9 cellular contexts compared by ENCODE assay signal in genomic region chr6:49551866-49552129, GRCh38. TPM values are rescaled to one million over a fixed set of nuclear protein-coding genes. Genes with fewer than 3 reads are reported as not detected.
DNase-seq lines count a peak whose midpoint lies in the region; ATAC-seq, FAIRE-seq and TF ChIP-seq lines count a peak whose summit lies in the region.
"Had no signal": no experiment of that assay in that cellular context is flagged by ENCODE, and none has a peak within 500 bp of the region (broad histone marks: within the 10 kb centered on the region; RNA-seq: fewer than 3 reads in every experiment).

No MANE protein-coding gene starts in this region.

- intact Hi-C loops in activated T-helper 1 cell treated with anti-CD3 and anti-CD28 coated beads, Interleukin-12 subunit alpha, Interleukin-12 subunit beta, Interleukin-2, Interleukin-4 antibody, amounts not matched to agents 30 ng/mL and 10 ng/mL and 1 ng/mL, durations not matched to agents 14 hours and 24 hours and 36 hours (cut with micrococcal nuclease) = loop anchor here (1.0 kb wide), 2 partner anchors 56 to 88 kb away; partner anchors contain the start of genes CENPQ and MMUT

- DNase-seq in activated T-helper 1 cell treated with anti-CD3 and anti-CD28 coated beads, Interleukin-12 subunit alpha, Interleukin-12 subunit beta, Interleukin-2, Interleukin-4 antibody, amounts not matched to agents 30 ng/mL and 10 ng/mL and 1 ng/mL, durations not matched to agents 14 hours and 24 hours and 36 hours (ENCODE audit: low spot score) = no peak
- DNase-seq in ACHN (no peak), D721Med (ENCODE audit: insufficient read length, low spot score) (no peak), NCI-H128 (lab: John Stamatoyannopoulos, UW; ENCODE audit: unreplicated experiment) (no peak), AG20443 (ENCODE audit: low spot score) (no peak)

- H3K4me3 ChIP-seq in mesodermal cell (ENCODE audit: extremely low read depth, insufficient read depth, low read length, poor library complexity, severe bottlenecking) = peak overlapping the region; percentile 36

- no peaks in the 10 kb centered on the region for H3K36me3 ChIP-seq in mesodermal cell (ENCODE audit: control insufficient read depth, insufficient read depth, low read length)

- H3K27ac ChIP-seq in mesodermal cell (ENCODE audit: low read depth, low read length, severe bottlenecking) = no peak overlapping the region

- ATAC-seq in GM19035 (IDR thresholded peaks at IDR 0.05; ENCODE audit: unreplicated experiment) (peak; percentile 42), HG02623 (IDR thresholded peaks at IDR 0.05; ENCODE audit: unreplicated experiment) (peak; percentile 40)

- H3K4me3 Mint-ChIP-seq in activated T-helper 1 cell treated with anti-CD3 and anti-CD28 coated beads, Interleukin-12 subunit alpha, Interleukin-12 subunit beta, Interleukin-2, Interleukin-4 antibody, amounts not matched to agents 30 ng/mL and 10 ng/mL and 1 ng/mL, durations not matched to agents 14 hours and 24 hours and 36 hours = peak overlapping the region; percentile 83

- no peaks in the 10 kb centered on the region for H3K9me3 Mint-ChIP-seq in activated T-helper 1 cell treated with anti-CD3 and anti-CD28 coated beads, Interleukin-12 subunit alpha, Interleukin-12 subunit beta, Interleukin-2, Interleukin-4 antibody, amounts not matched to agents 30 ng/mL and 10 ng/mL and 1 ng/mL, durations not matched to agents 14 hours and 24 hours and 36 hours

- TF ChIP-seq CTCF in D721Med (IDR thresholded peaks at IDR 0.05; ENCODE audit: insufficient read depth, missing control alignments) = no peak

- H3K27ac Mint-ChIP-seq in activated T-helper 1 cell treated with anti-CD3 and anti-CD28 coated beads, Interleukin-12 subunit alpha, Interleukin-12 subunit beta, Interleukin-2, Interleukin-4 antibody, amounts not matched to agents 30 ng/mL and 10 ng/mL and 1 ng/mL, durations not matched to agents 14 hours and 24 hours and 36 hours = no peak overlapping the region

- no peak for FAIRE-seq in D721Med (lab: Jason Lieb, UNC)

- H3K27me3 Mint-ChIP-seq in activated T-helper 1 cell treated with anti-CD3 and anti-CD28 coated beads, Interleukin-12 subunit alpha, Interleukin-12 subunit beta, Interleukin-2, Interleukin-4 antibody, amounts not matched to agents 30 ng/mL and 10 ng/mL and 1 ng/mL, durations not matched to agents 14 hours and 24 hours and 36 hours (ENCODE audit: insufficient read depth) = peaks cover 35% of the 10 kb centered on the region

- H3K9me3 ChIP-seq in mesodermal cell (ENCODE audit: control insufficient read depth, low read length) = no peaks in the 10 kb centered on the region

- no peaks in the 10 kb centered on the region for H3K36me3 Mint-ChIP-seq in activated T-helper 1 cell treated with anti-CD3 and anti-CD28 coated beads, Interleukin-12 subunit alpha, Interleukin-12 subunit beta, Interleukin-2, Interleukin-4 antibody, amounts not matched to agents 30 ng/mL and 10 ng/mL and 1 ng/mL, durations not matched to agents 14 hours and 24 hours and 36 hours (ENCODE audit: low read depth)

- in situ Hi-C loops in ACHN (cut with HindIII; ENCODE audit: low pct_ligation_motif_present, low pct_unique_long_range_greater_than_20kb, low sequenced_read_pairs) = no loop called here

- H3K4me1 Mint-ChIP-seq in activated T-helper 1 cell treated with anti-CD3 and anti-CD28 coated beads, Interleukin-12 subunit alpha, Interleukin-12 subunit beta, Interleukin-2, Interleukin-4 antibody, amounts not matched to agents 30 ng/mL and 10 ng/mL and 1 ng/mL, durations not matched to agents 14 hours and 24 hours and 36 hours (ENCODE audit: low read depth) = peaks cover 28% of the 10 kb centered on the region

- peaks cover 9% of the 10 kb centered on the region for H3K4me1 ChIP-seq in mesodermal cell (ENCODE audit: control insufficient read depth, insufficient read depth, low read length, poor library complexity, severe bottlenecking)

- 40% methylated on average over 1 of the region's 2 CpGs; no CpG with 5 or more reads in 1 of the 2 experiments for WGBS in mesodermal cell (ENCODE audit: insufficient coverage in 2 of 2), 2 experiments

RNA-seq across cellular contexts. Expression of gene C6orf141, which starts 1.3 kb away (rescaled TPM):
- not detected in 2 replicates for total RNA-seq in activated T-helper 1 cell treated with anti-CD3 and anti-CD28 coated beads, Interleukin-12 subunit alpha, Interleukin-12 subunit beta, Interleukin-2, Interleukin-4 antibody, amounts not matched to agents 30 ng/mL and 10 ng/mL and 1 ng/mL, durations not matched to agents 14 hours and 24 hours and 36 hours
- 6.4 TPM for polyA plus RNA-seq in mesodermal cell (2013, experiment 1 of 2)
- 8.9 TPM for polyA plus RNA-seq in mesodermal cell (2013, experiment 2 of 2)
- total RNA-seq: SK-MEL-5 had no signal

RNA-seq across cellular contexts. Expression of gene GLYATL3, which starts 52.1 kb away (rescaled TPM):
- not detected in 2 replicates for total RNA-seq in activated T-helper 1 cell treated with anti-CD3 and anti-CD28 coated beads, Interleukin-12 subunit alpha, Interleukin-12 subunit beta, Interleukin-2, Interleukin-4 antibody, amounts not matched to agents 30 ng/mL and 10 ng/mL and 1 ng/mL, durations not matched to agents 14 hours and 24 hours and 36 hours
- not detected for polyA plus RNA-seq in mesodermal cell (2013, experiment 1 of 2)
- not detected for polyA plus RNA-seq in mesodermal cell (2013, experiment 2 of 2)
- total RNA-seq: SK-MEL-5 had no signal
